ENCODE assay signal across 26 cellular contexts in genomic region chr3:190427108-190427507, GRCh38. TPM values are rescaled to one million over a fixed set of nuclear protein-coding genes. Genes with fewer than 3 reads are reported as not detected.
A peak's percentile ranks its signal among the peaks of the same experiment; 100 is the strongest.
DNase-seq lines count a peak whose midpoint lies in the region; ATAC-seq, FAIRE-seq and TF ChIP-seq lines count a peak whose summit lies in the region.
"Had no signal": no experiment of that assay in that cellular context is flagged by ENCODE, and none has a peak within 500 bp of the region (broad histone marks: within the 10 kb centered on the region; RNA-seq: fewer than 3 reads in every experiment).

No MANE protein-coding gene starts in this region.

- H3K27me3 ChIP-seq in trophoblast cell (ENCODE audit: insufficient read depth, low read length) (no peaks in the 10 kb centered on the region), MM.1S (replicated peaks; ENCODE audit: insufficient read depth, low read length) (no peaks in the 10 kb centered on the region)
- H3K27me3 ChIP-seq: BE2C; BLaER1 treated with 17β-estradiol and CSF1 and Interleukin-3, amounts not matched to agents 10 nM and 100 nM had no signal

- TF ChIP-seq POLR2A in GM12892 (IDR thresholded peaks at IDR 0.05; ENCODE audit: low read depth, low read length) = no peak

- no peak overlapping the region for H4K91ac ChIP-seq in trophoblast cell (ENCODE audit: low read depth, low read length)

- H3K9me3 ChIP-seq in SK-N-MC (ENCODE audit: low read depth, low read length) = no peaks in the 10 kb centered on the region
- no peaks in the 10 kb centered on the region for H3K9me3 ChIP-seq in trophoblast cell (ENCODE audit: insufficient read depth, low read depth, low read length)
- H3K9me3 ChIP-seq in MM.1S (replicated peaks; ENCODE audit: insufficient read depth, low read length) = no peaks in the 10 kb centered on the region
- H3K9me3 ChIP-seq: A549; BE2C; BLaER1 treated with 17β-estradiol and CSF1 and Interleukin-3, amounts not matched to agents 10 nM and 100 nM; HAP-1 had no signal

- H3F3A ChIP-seq in MM.1S (ENCODE audit: insufficient read depth, low read length) = no peaks in the 10 kb centered on the region

- H4K12ac ChIP-seq in trophoblast cell (ENCODE audit: low read depth, low read length) = no peak overlapping the region

- no peak overlapping the region for H2BK12ac ChIP-seq in trophoblast cell (ENCODE audit: low read length)

- no peaks in the 10 kb centered on the region for H3K79me2 ChIP-seq in trophoblast cell (ENCODE audit: control insufficient read depth, insufficient read depth, low read length, poor library complexity)
- H3K79me2 ChIP-seq in MM.1S (ENCODE audit: low read length) = no peaks in the 10 kb centered on the region

- no peak overlapping the region for H2AK5ac ChIP-seq in trophoblast cell (ENCODE audit: low read length)

- DNase-seq in GM12892 (ENCODE audit: insufficient read length) (no peak), SK-N-MC (ENCODE audit: low read depth, low spot score) (no peak), epithelial cell of prostate (ENCODE audit: low read depth, low spot score) (no peak), trophoblast cell (peak; percentile 22 to 75), MM.1S (no peak), pons (ENCODE audit: low spot score) (no peak), activated gamma-delta T cell (lab: John Stamatoyannopoulos, UW) (no peak)
- DNase-seq: 8988T; ACHN; AML-193; BE2C; CD4-positive, alpha-beta T cell; CD8-positive, alpha-beta memory T cell; DMS 273 treated with DMSO at 0.1 percent for 48 hours; DMS79; EL; GDM1; GOT3 had no signal

- ATAC-seq in HG02763 (IDR thresholded peaks at IDR 0.05; ENCODE audit: unreplicated experiment) = no peak
- ATAC-seq: A549, GM12878 had no signal

- H2BK120ac ChIP-seq in trophoblast cell (ENCODE audit: insufficient read depth, low read length, poor library complexity) = no peak overlapping the region

- no peaks in the 10 kb centered on the region for H3K36me3 ChIP-seq in SK-N-MC (ENCODE audit: insufficient read depth, low read length)
- no peaks in the 10 kb centered on the region for H3K36me3 ChIP-seq in trophoblast cell (ENCODE audit: control insufficient read depth in 1 of 2, insufficient read depth in 2 of 2, low read length in 2 of 2)
- no peaks in the 10 kb centered on the region for H3K36me3 ChIP-seq in MM.1S (replicated peaks; ENCODE audit: insufficient read depth, low read length)
- H3K36me3 ChIP-seq: BE2C; BLaER1 treated with 17β-estradiol and CSF1 and Interleukin-3, amounts not matched to agents 10 nM and 100 nM; HAP-1 had no signal

- no peak overlapping the region for H3K9ac ChIP-seq in SK-N-MC (ENCODE audit: insufficient read length)
- H3K9ac ChIP-seq in trophoblast cell (ENCODE audit: low read length) = no peak overlapping the region
- no peak overlapping the region for H3K9ac ChIP-seq in MM.1S (ENCODE audit: low read length)
- H3K9ac ChIP-seq: BLaER1 treated with 17β-estradiol and CSF1 and Interleukin-3, amounts not matched to agents 10 nM and 100 nM had no signal

- FAIRE-seq in GM12892 (lab: Jason Lieb, UNC) = peak; percentile 14
- FAIRE-seq: A549, D721Med, GM12878, GM18507 had no signal

- H3K79me1 ChIP-seq in trophoblast cell (ENCODE audit: low read length) = no peaks in the 10 kb centered on the region

- no peak overlapping the region for H3K18ac ChIP-seq in trophoblast cell (ENCODE audit: low read length)

- TF ChIP-seq CTCF in MM.1S (IDR thresholded peaks at IDR 0.05; ENCODE audit: low read length) = no peak

- H2BK5ac ChIP-seq in trophoblast cell (ENCODE audit: low read depth, low read length, poor library complexity) = no peak overlapping the region

- no peak overlapping the region for H3K4me2 ChIP-seq in trophoblast cell (ENCODE audit: low read length)
- H3K4me2 ChIP-seq in MM.1S (ENCODE audit: low read depth, low read length) = no peak overlapping the region
- H3K4me2 ChIP-seq: A549; BLaER1 treated with 17β-estradiol and CSF1 and Interleukin-3, amounts not matched to agents 10 nM and 100 nM had no signal

- no peak overlapping the region for H3K14ac ChIP-seq in trophoblast cell (ENCODE audit: low read length)

- no peak overlapping the region for H4K8ac ChIP-seq in trophoblast cell (ENCODE audit: low read depth, low read length)

- no peak overlapping the region for H3K4ac ChIP-seq in trophoblast cell (ENCODE audit: low read depth, low read length)

- peak overlapping the region; percentile 37 for H3K27ac ChIP-seq in SK-N-MC
- peak overlapping the region; percentile 4 for H3K27ac ChIP-seq in epithelial cell of prostate
- no peak overlapping the region for H3K27ac ChIP-seq in trophoblast cell (ENCODE audit: low read depth, low read length)
- H3K27ac ChIP-seq in MM.1S (ENCODE audit: low read length) = no peak overlapping the region
- H3K27ac ChIP-seq: A549; BLaER1 treated with 17β-estradiol and CSF1 and Interleukin-3, amounts not matched to agents 10 nM and 100 nM had no signal

- no peaks in the 10 kb centered on the region for H4K20me1 ChIP-seq in MM.1S (ENCODE audit: insufficient read depth, low read length)
- H4K20me1 ChIP-seq: BLaER1 treated with 17β-estradiol and CSF1 and Interleukin-3, amounts not matched to agents 10 nM and 100 nM had no signal

- H2AFZ ChIP-seq in trophoblast cell (ENCODE audit: insufficient read depth, low read length, poor library complexity) = no peak overlapping the region
- no peak overlapping the region for H2AFZ ChIP-seq in MM.1S (ENCODE audit: low read length)

- H3K4me3 ChIP-seq in SK-N-MC = no peak overlapping the region
- H3K4me3 ChIP-seq in trophoblast cell (ENCODE audit: low read depth, low read length) = no peak overlapping the region
- no peak overlapping the region for H3K4me3 ChIP-seq in MM.1S (ENCODE audit: low read length)
- H3K4me3 ChIP-seq: A549; BLaER1 treated with 17β-estradiol and CSF1 and Interleukin-3, amounts not matched to agents 10 nM and 100 nM; GM12878; HAP-1 had no signal

- no peak overlapping the region for H3K23ac ChIP-seq in trophoblast cell (ENCODE audit: low read length)

- H3K9me2 ChIP-seq in MM.1S (replicated peaks; ENCODE audit: insufficient read depth, low read length) = no peaks in the 10 kb centered on the region

- WGBS in trophoblast cell (ENCODE audit: extremely low coverage, insufficient coverage, insufficient read length) = no CpG with 5 or more reads among the region's 2 CpGs

- H3K4me1 ChIP-seq in trophoblast cell (ENCODE audit: control insufficient read depth in 1 of 2, insufficient read depth in 2 of 2, low read length in 2 of 2) = no peaks in the 10 kb centered on the region
- H3K4me1 ChIP-seq in MM.1S (ENCODE audit: low read length) = no peaks in the 10 kb centered on the region
- H3K4me1 ChIP-seq: BE2C, HAP-1 had no signal

RNA-seq across cellular contexts. Expression of gene TMEM207, which starts 22.6 kb away (rescaled TPM):
- polyA plus RNA-seq in GM12892 (2012; ENCODE audit: missing spikeins) = not detected
- not detected in 2 replicates for polyA plus RNA-seq in trophoblast cell (2013)
- polyA plus RNA-seq: A549; CD14-positive monocyte; CD8-positive, alpha-beta memory T cell; GM12878 had no signal

RNA-seq across cellular contexts. Expression of gene CLDN16, which starts 39.1 kb away (rescaled TPM):
- polyA plus RNA-seq in GM12892 (2012; ENCODE audit: missing spikeins) = 3.3 TPM
- polyA plus RNA-seq in trophoblast cell (2013) = 0.26 and 0.38 TPM in 2 replicates
- polyA plus RNA-seq: CD14-positive monocyte; CD8-positive, alpha-beta memory T cell had no signal

Comparison
In these comparisons a context has a peak if more than half of its experiments do, and no peak if none do; other contexts are left out.
1. DNase-seq: peak in trophoblast cell (2 of 2); none in GM12892 (single experiment), SK-N-MC (single experiment), epithelial cell of prostate (single experiment), MM.1S (single experiment), pons (single experiment) and activated gamma-delta T cell (single experiment).
2. H3K27ac ChIP-seq: peak in SK-N-MC (single experiment) and epithelial cell of prostate (single experiment); none in trophoblast cell (single experiment) and MM.1S (single experiment).